Comparison of ENCODE assay signal across 8 cellular contexts in genomic region chr2:231361701-231362588, GRCh38.
A peak's percentile ranks its signal among the peaks of the same experiment; 100 is the strongest.
DNase-seq lines count a peak whose midpoint lies in the region; ATAC-seq lines count a peak whose summit lies in the region.

No MANE protein-coding gene starts in this region.

- H3K9me3 Mint-ChIP-seq in activated T-cell treated with anti-CD3 and anti-CD28 coated beads, Interleukin-2, amount 50 U/mL, for 24 hours = no peaks in the 10 kb centered on the region
- no peaks in the 10 kb centered on the region for H3K9me3 Mint-ChIP-seq in memory B cell

- no peak overlapping the region for H3K4me3 Mint-ChIP-seq in activated T-cell treated with anti-CD3 and anti-CD28 coated beads, Interleukin-2, amount 50 U/mL, for 24 hours
- peak overlapping the region; percentile 22 for H3K4me3 Mint-ChIP-seq in memory B cell

- H3K4me1 Mint-ChIP-seq in activated T-cell treated with anti-CD3 and anti-CD28 coated beads, Interleukin-2, amount 50 U/mL, for 24 hours (ENCODE audit: low read depth) = peaks cover 7% of the 10 kb centered on the region
- H3K4me1 Mint-ChIP-seq in memory B cell = peaks cover 19% of the 10 kb centered on the region

- peak; percentile 33 for DNase-seq in activated T-cell treated with anti-CD3 and anti-CD28 coated beads, Interleukin-2, amount 50 U/mL, for 24 hours
- no peak for DNase-seq in activated T-cell treated with anti-CD3 and anti-CD28 coated beads, Interleukin-2, amount 50 U/mL, for 1 hour
- DNase-seq in OCI-M2 (lab: John Stamatoyannopoulos, UW; ENCODE audit: unreplicated experiment) (peak; percentile 63), memory B cell (ENCODE audit: low spot score in 2 of 2) (peak; percentile 38 to 48), NCI-H526 treated with DMSO at 0.1 percent for 48 hours (lab: John Stamatoyannopoulos, UW) (no peak), NCI-H524 (lab: John Stamatoyannopoulos, UW) (no peak), RPMI8226 (no peak)

- no peaks in the 10 kb centered on the region for H3K27me3 Mint-ChIP-seq in activated T-cell treated with anti-CD3 and anti-CD28 coated beads, Interleukin-2, amount 50 U/mL, for 24 hours
- H3K27me3 Mint-ChIP-seq in memory B cell = no peaks in the 10 kb centered on the region

- no peaks in the 10 kb centered on the region for H3K36me3 Mint-ChIP-seq in activated T-cell treated with anti-CD3 and anti-CD28 coated beads, Interleukin-2, amount 50 U/mL, for 24 hours (ENCODE audit: low read depth)
- no peaks in the 10 kb centered on the region for H3K36me3 Mint-ChIP-seq in memory B cell

- H3K27ac Mint-ChIP-seq in activated T-cell treated with anti-CD3 and anti-CD28 coated beads, Interleukin-2, amount 50 U/mL, for 24 hours = peak overlapping the region; percentile 23
- peak overlapping the region; percentile 60 for H3K27ac Mint-ChIP-seq in memory B cell

- peak; percentile 78 for ATAC-seq in HG02840 (IDR thresholded peaks at IDR 0.05; ENCODE audit: low FRiP score, unreplicated experiment)
- ATAC-seq in memory B cell (ENCODE audit: low read depth) = peak; percentile 97

Comparison
In these comparisons a context has a peak if more than half of its experiments do, and no peak if none do; other contexts are left out.
1. DNase-seq: peak in activated T-cell treated with anti-CD3 and anti-CD28 coated beads, Interleukin-2, amount 50 U/mL, for 24 hours (single experiment), OCI-M2 (single experiment) and memory B cell (2 of 2); none in activated T-cell treated with anti-CD3 and anti-CD28 coated beads, Interleukin-2, amount 50 U/mL, for 1 hour (single experiment), NCI-H526 treated with DMSO at 0.1 percent for 48 hours (single experiment), NCI-H524 (0 of 2) and RPMI8226 (single experiment).